Comparison of ENCODE assay signal across 17 cellular contexts in genomic region chr2:19580830-19581229, GRCh38.
DNase-seq lines count a peak whose midpoint lies in the region; ATAC-seq, FAIRE-seq and TF ChIP-seq lines count a peak whose summit lies in the region.
"Had no signal": no experiment of that assay in that cellular context is flagged by ENCODE, and none has a peak within 500 bp of the region (broad histone marks: within the 10 kb centered on the region; RNA-seq: fewer than 3 reads in every experiment).

No MANE protein-coding gene starts in this region.

- H3K9me3 ChIP-seq in testis, result no peaks in the 10 kb centered on the region
- H3K9me3 ChIP-seq: BLaER1, sigmoid colon, suprapubic skin had no signal

- H3K27me3 ChIP-seq in bronchial epithelial cell (ENCODE audit: control insufficient read depth, insufficient read depth, low read length) (no peaks in the 10 kb centered on the region), testis (no peaks in the 10 kb centered on the region)
- H3K27me3 ChIP-seq: BLaER1, sigmoid colon, suprapubic skin had no signal

- intact Hi-C loops in testis (cut with DNase I; ENCODE audit: low total_unique reads), result no loop called here

- no peaks in the 10 kb centered on the region for H3K36me3 ChIP-seq in bronchial epithelial cell (ENCODE audit: control insufficient read depth, insufficient read depth, low read length)
- no peaks in the 10 kb centered on the region for H3K36me3 ChIP-seq in testis (ENCODE audit: low read depth, missing control alignments)
- H3K36me3 ChIP-seq: BLaER1, sigmoid colon, suprapubic skin had no signal

- no peak for TF ChIP-seq POLR2A in testis (IDR thresholded peaks at IDR 0.05)
- TF ChIP-seq POLR2A in erythroblast (IDR thresholded peaks at IDR 0.05; ENCODE audit: low read length), result no peak

- no peak overlapping the region for H3K27ac ChIP-seq in testis
- H3K27ac ChIP-seq: BLaER1, sigmoid colon, suprapubic skin had no signal

- no peak overlapping the region for H3K4me3 ChIP-seq in bronchial epithelial cell (ENCODE audit: low read depth, low read length)
- H3K4me3 ChIP-seq in testis, result no peak overlapping the region
- H3K4me3 ChIP-seq: BLaER1, sigmoid colon, suprapubic skin had no signal

- TF ChIP-seq CTCF in bronchial epithelial cell (IDR thresholded peaks at IDR 0.05; ENCODE audit: insufficient read depth, low read length, severe bottlenecking), result no peak
- no peak for TF ChIP-seq CTCF in testis (IDR thresholded peaks at IDR 0.05)

- DNase-seq in M059J (ENCODE audit: low read depth), result peak; percentile 73
- DNase-seq in bronchial epithelial cell (ENCODE audit: low read depth), result no peak
- peak; percentile 55 for DNase-seq in iris pigment epithelial cell (ENCODE audit: low read depth)
- peak; percentile 20 for DNase-seq in testis
- no peak for DNase-seq in NCI-H82 treated with DMSO at 0.1 percent for 48 hours (lab: John Stamatoyannopoulos, UW; ENCODE audit: unreplicated experiment)
- no peak for DNase-seq in erythroblast (lab: John Stamatoyannopoulos, UW)
- DNase-seq: activated CD4-positive, alpha-beta T cell treated with anti-CD3 and anti-CD28 coated beads, Interleukin-2, amount 50 U/mL, for 1 hour; NCI-H1930; sigmoid colon; stimulated activated CD4-positive, alpha-beta T cell treated with anti-CD3 and anti-CD28 coated beads, Interleukin-4, amount 100 ng/mL, for 1 hour; stimulated activated CD8-positive, alpha-beta memory T cell treated with anti-CD3 and anti-CD28 coated beads, Interleukin-4, amount 100 ng/mL, for 48 hours had no signal

- peak; percentile 92 for FAIRE-seq in bronchial epithelial cell (lab: Jason Lieb, UNC)
- FAIRE-seq: frontal cortex, GM18507 had no signal

- ATAC-seq in GM21786 (IDR thresholded peaks at IDR 0.05; ENCODE audit: unreplicated experiment), result no peak
- ATAC-seq: HCT116 had no signal

- 50 to 58% methylated on average over 4 of the region's 4 CpGs for WGBS in testis, 2 donors

- no peaks in the 10 kb centered on the region for H3K4me1 ChIP-seq in testis
- H3K4me1 ChIP-seq: sigmoid colon had no signal

Comparison
In these comparisons a context has a peak if more than half of its experiments do, and no peak if none do; other contexts are left out.
1. DNase-seq: peak in M059J (single experiment), iris pigment epithelial cell (single experiment) and testis (single experiment); none in bronchial epithelial cell (single experiment), NCI-H82 treated with DMSO at 0.1 percent for 48 hours (single experiment) and erythroblast (0 of 2).